Comparison of ENCODE assay signal across 30 cellular contexts in genomic region chr20:62408640-62409039, GRCh38. TPM values are rescaled to one million over a fixed set of nuclear protein-coding genes. Genes with fewer than 3 reads are reported as not detected.
DNase-seq lines count a peak whose midpoint lies in the region; ATAC-seq and TF ChIP-seq lines count a peak whose summit lies in the region.
"Had no signal": no experiment of that assay in that cellular context is flagged by ENCODE, and none has a peak within 500 bp of the region (broad histone marks: within the 10 kb centered on the region; RNA-seq: fewer than 3 reads in every experiment).

No MANE protein-coding gene starts in this region.

- intact Hi-C loops in CD4-positive, alpha-beta T cell (cut with DNase I, micrococcal nuclease) = loop anchor here in 1 of 2 experiments (5.0 kb wide), 4 partner anchors 171 to 864 kb away; partner anchors contain the start of genes ARFGAP1, GID8, OSBPL2 and YTHDF1
- intact Hi-C loops in aorta (cut with DNase I) = loop anchor here in 1 of 2 donors (10.0 kb wide), 1 partner anchor 216 kb away; no protein-coding TSS in a partner anchor

- no peaks in the 10 kb centered on the region for H3K27me3 ChIP-seq in CD4-positive, alpha-beta T cell (ENCODE audit: control insufficient read depth, insufficient read depth, low read length)
- H3K27me3 ChIP-seq in WERI-Rb-1 (ENCODE audit: insufficient read depth, low read depth, severe bottlenecking) (no peaks in the 10 kb centered on the region), aorta (ENCODE audit: control insufficient read depth in 1 of 2, insufficient read depth in 2 of 2, low read length in 1 of 2) (no peaks in the 10 kb centered on the region)

- 94 to 98% methylated on average over 12 of the region's 12 CpGs for WGBS in aorta, 2 donors

- no peak overlapping the region for H3K27ac ChIP-seq in CD4-positive, alpha-beta T cell (ENCODE audit: low read depth, low read length)
- peak overlapping the region; percentile 97 for H3K27ac ChIP-seq in WERI-Rb-1
- H3K27ac ChIP-seq in aorta (ENCODE audit: low read depth in 1 of 2, low read length in 2 of 2) = no peak overlapping the region
- H3K27ac ChIP-seq: GM23248, KMS-11, SJSA1 had no signal

- peak overlapping the region; percentile 37 for H3K27ac Mint-ChIP-seq in activated T-cell treated with anti-CD3 and anti-CD28 coated beads, Interleukin-2, amount 50 U/mL, for 24 hours
- no peak overlapping the region for H3K27ac Mint-ChIP-seq in CD4-positive, alpha-beta T cell
- peak overlapping the region; percentile 20 for H3K27ac Mint-ChIP-seq in progenitor cell of endocrine pancreas
- H3K27ac Mint-ChIP-seq: H9, HFFc6 had no signal

- no peak for ATAC-seq in CD4-positive, alpha-beta T cell (ENCODE audit: poor library complexity)
- ATAC-seq in aorta (ENCODE audit: low FRiP score) = no peak
- ATAC-seq in GM18520 (IDR thresholded peaks at IDR 0.05; ENCODE audit: unreplicated experiment) = no peak
- ATAC-seq: PC-3, Right ventricle myocardium inferior, T-cell had no signal

- H3K4me3 ChIP-seq in WERI-Rb-1 (ENCODE audit: low read depth, low read length) (no peak overlapping the region), aorta (ENCODE audit: low read length in 2 of 2) (no peak overlapping the region)
- H3K4me3 ChIP-seq: GM23248, SJSA1 had no signal

- no peaks in the 10 kb centered on the region for H3K9me3 ChIP-seq in CD4-positive, alpha-beta T cell (ENCODE audit: control insufficient read depth, low read length)
- H3K9me3 ChIP-seq in WERI-Rb-1 (ENCODE audit: severe bottlenecking) = no peaks in the 10 kb centered on the region
- no peaks in the 10 kb centered on the region for H3K9me3 ChIP-seq in aorta (ENCODE audit: control insufficient read depth, low read length)
- H3K9me3 ChIP-seq: SJSA1 had no signal

- H3K36me3 Mint-ChIP-seq in activated T-cell treated with anti-CD3 and anti-CD28 coated beads, Interleukin-2, amount 50 U/mL, for 24 hours (ENCODE audit: low read depth) = peaks cover 2% of the 10 kb centered on the region
- no peaks in the 10 kb centered on the region for H3K36me3 Mint-ChIP-seq in CD4-positive, alpha-beta T cell (ENCODE audit: low read depth)
- H3K36me3 Mint-ChIP-seq in progenitor cell of endocrine pancreas (ENCODE audit: insufficient read depth) = no peaks in the 10 kb centered on the region
- H3K36me3 Mint-ChIP-seq: CD8-positive, alpha-beta memory T cell; IgD-negative memory B cell; T-cell had no signal

- H3K36me3 ChIP-seq in WERI-Rb-1 = peaks cover 10% of the 10 kb centered on the region
- H3K36me3 ChIP-seq in aorta (ENCODE audit: control insufficient read depth in 1 of 2, insufficient read depth in 2 of 2, low read length in 1 of 2) = no peaks in the 10 kb centered on the region

- POLR2A ChIA-PET in CD4-positive, alpha-beta T cell (lab: Charles Lee) = no interaction called here

- TF ChIP-seq CTCF in CD4-positive, alpha-beta T cell (IDR thresholded peaks at IDR 0.05) = no peak
- no peak for TF ChIP-seq CTCF in WERI-Rb-1 (IDR thresholded peaks at IDR 0.05; ENCODE audit: low read depth, low read length)
- no peak for TF ChIP-seq CTCF in progenitor cell of endocrine pancreas (IDR thresholded peaks at IDR 0.05; ENCODE audit: unreplicated experiment)

- CTCF ChIA-PET in CD4-positive, alpha-beta T cell (lab: Charles Lee) = no interaction called here

- no peak overlapping the region for H3K4me3 Mint-ChIP-seq in activated T-cell treated with anti-CD3 and anti-CD28 coated beads, Interleukin-2, amount 50 U/mL, for 24 hours
- peak overlapping the region; percentile 45 for H3K4me3 Mint-ChIP-seq in CD4-positive, alpha-beta T cell
- H3K4me3 Mint-ChIP-seq in progenitor cell of endocrine pancreas (ENCODE audit: low read depth) = no peak overlapping the region
- H3K4me3 Mint-ChIP-seq: HFFc6 had no signal

- H3K4me1 ChIP-seq in aorta (ENCODE audit: control insufficient read depth in 1 of 2, insufficient read depth in 2 of 2, low read length in 2 of 2) = no peaks in the 10 kb centered on the region

- no peak for DNase-seq in activated T-cell treated with anti-CD3 and anti-CD28 coated beads, Interleukin-2, amount 50 U/mL, for 24 hours
- DNase-seq in activated T-cell treated with anti-CD3 and anti-CD28 coated beads for 4 hours = no peak
- DNase-seq in CD4-positive, alpha-beta T cell = no peak
- DNase-seq in WERI-Rb-1 = peak; percentile 44
- DNase-seq in progenitor cell of endocrine pancreas (ENCODE audit: low spot score, unreplicated experiment) = no peak
- DNase-seq in aorta = no peak
- DNase-seq in stimulated activated CD4-positive, alpha-beta T cell treated with anti-CD3 and anti-CD28 coated beads, Interleukin-4, amount 100 ng/mL, for 4 hours = no peak
- DNase-seq: Calu3; CD8-positive, alpha-beta memory T cell; DMS79 treated with DMSO at 0.1 percent for 48 hours; GF-D8; GM23248; H9; HFFc6; NCI-H1092; NCI-H1417 treated with DMSO at 0.1 percent for 48 hours; NCI-H1694 treated with DMSO at 0.1 percent for 48 hours; NCI-H2081; NCI-H2227 treated with DMSO at 0.1 percent for 48 hours; NCI-H69; NK-92 treated with Interleukin-12 subunit alpha and Interleukin-12 subunit beta, amount 100 ng/mL, for 24 hours; PC-3; T-cell had no signal

- H3K4me1 Mint-ChIP-seq in activated T-cell treated with anti-CD3 and anti-CD28 coated beads, Interleukin-2, amount 50 U/mL, for 24 hours (ENCODE audit: low read depth) = peaks cover 34% of the 10 kb centered on the region
- peaks cover 18% of the 10 kb centered on the region for H3K4me1 Mint-ChIP-seq in CD4-positive, alpha-beta T cell (ENCODE audit: low read depth)
- peaks cover 11% of the 10 kb centered on the region for H3K4me1 Mint-ChIP-seq in progenitor cell of endocrine pancreas (ENCODE audit: low read depth)

- H3K27me3 Mint-ChIP-seq in activated T-cell treated with anti-CD3 and anti-CD28 coated beads, Interleukin-2, amount 50 U/mL, for 24 hours = no peaks in the 10 kb centered on the region
- H3K27me3 Mint-ChIP-seq in CD4-positive, alpha-beta T cell = no peaks in the 10 kb centered on the region
- H3K27me3 Mint-ChIP-seq in progenitor cell of endocrine pancreas = peaks cover 7% of the 10 kb centered on the region
- H3K27me3 Mint-ChIP-seq: CD8-positive, alpha-beta memory T cell; T-cell had no signal

- no peaks in the 10 kb centered on the region for H3K9me3 Mint-ChIP-seq in activated T-cell treated with anti-CD3 and anti-CD28 coated beads, Interleukin-2, amount 50 U/mL, for 24 hours
- H3K9me3 Mint-ChIP-seq in CD4-positive, alpha-beta T cell = no peaks in the 10 kb centered on the region
- no peaks in the 10 kb centered on the region for H3K9me3 Mint-ChIP-seq in progenitor cell of endocrine pancreas (ENCODE audit: low read depth)
- H3K9me3 Mint-ChIP-seq: CD8-positive, alpha-beta memory T cell; H9; HFFc6; IgD-negative memory B cell; T-cell had no signal

RNA-seq across cellular contexts. Expression of gene CABLES2, which starts 1.6 kb away (rescaled TPM):
- 1 to 10 TPM; 4.4 TPM for total RNA-seq in CD4-positive, alpha-beta T cell
- total RNA-seq in progenitor cell of endocrine pancreas = 20.4 and 21.7 TPM in 2 replicates
- 1 to 10 TPM; 3.0 to 4.2 TPM for total RNA-seq in aorta
- 1 to 10 TPM; 1.8 to 2.1 TPM for polyA plus RNA-seq in aorta

RNA-seq across cellular contexts. Expression of gene RBBP8NL, which starts 18.7 kb away (rescaled TPM):
- not detected for total RNA-seq in CD4-positive, alpha-beta T cell
- total RNA-seq in progenitor cell of endocrine pancreas = 14.4 and 17.5 TPM in 2 replicates
- not detected for total RNA-seq in aorta
- 1 to 10 TPM in 1 of 2 donors, not detected in 1; 1.6 TPM for polyA plus RNA-seq in aorta
- total RNA-seq: CD8-positive, alpha-beta memory T cell; GM23248; HFFc6; NCI-H460; Right ventricle myocardium inferior; SJSA1; T-cell had no signal
- polyA plus RNA-seq: AG04450; CD8-positive, alpha-beta memory T cell; GM23248; IgD-negative memory B cell had no signal

RNA-seq across cellular contexts. Expression of gene RPS21, which starts 21.7 kb away (rescaled TPM):
- total RNA-seq in CD4-positive, alpha-beta T cell = 1,000 to 10,000 TPM; 3,015 to 3,210 TPM
- total RNA-seq in progenitor cell of endocrine pancreas (1,160 and 1,251 TPM in 2 replicates), aorta (1,000 to 10,000 TPM in 1 of 2 donors, 100 to 1,000 TPM in 1; 965 to 1,002 TPM)
- 1,000 to 10,000 TPM; 4,520 to 6,824 TPM for polyA plus RNA-seq in aorta

RNA-seq across cellular contexts. Expression of gene LAMA5, which starts 41.5 kb away (rescaled TPM):
- total RNA-seq in CD4-positive, alpha-beta T cell = under 1 TPM; 0.16 to 0.78 TPM
- total RNA-seq in progenitor cell of endocrine pancreas = 248 and 252 TPM in 2 replicates
- 100 to 1,000 TPM; 361 to 395 TPM for total RNA-seq in aorta
- polyA plus RNA-seq in aorta = 100 to 1,000 TPM in 1 of 2 donors, 10 to 100 TPM in 1; 52.2 to 345 TPM
- polyA plus RNA-seq: CD8-positive, alpha-beta memory T cell had no signal

Comparison
In these comparisons a context has a peak if more than half of its experiments do, and no peak if none do; other contexts are left out.
1. RNA of gene RBBP8NL, which starts 18.7 kb away (total RNA-seq): 14.4 to 17.5 TPM in progenitor cell of endocrine pancreas; not detected in CD4-positive, alpha-beta T cell and not detected in aorta; every median in the first group is over 10 times any median in the second.